In genomic region chr12:113228394-113229028, GRCh38 we compare ENCODE assay signal across 10 cellular contexts. TPM values are rescaled to one million over a fixed set of nuclear protein-coding genes. Genes with fewer than 3 reads are reported as not detected.
DNase-seq lines count a peak whose midpoint lies in the region; ATAC-seq and TF ChIP-seq lines count a peak whose summit lies in the region.
"Had no signal": no experiment of that assay in that cellular context is flagged by ENCODE, and none has a peak within 500 bp of the region (broad histone marks: within the 10 kb centered on the region; RNA-seq: fewer than 3 reads in every experiment).

No MANE protein-coding gene starts in this region.

- ATAC-seq in GM18520 (IDR thresholded peaks at IDR 0.05; ENCODE audit: unreplicated experiment): no peak

- no peak overlapping the region for H3K4me3 Mint-ChIP-seq in T-helper 1 cell treated with Interleukin-12 subunit alpha and Interleukin-12 subunit beta and Interleukin-4 antibody, amounts not matched to agents 30 μg/mL and 1 μg/mL, for 36 hours
- no peak overlapping the region for H3K4me3 Mint-ChIP-seq in activated T-helper 2 cell treated with anti-CD3 and anti-CD28 coated beads, Interferon-gamma antibody, Interleukin-2, Interleukin-4, amounts not matched to agents 10 μg/mL and 5 μg/mL and 100 μg/mL, durations not matched to agents 14 hours and 24 hours and 36 hours (ENCODE audit: low read depth)

- no peak for TF ChIP-seq EP300 in stomach (IDR thresholded peaks at IDR 0.05)

- H3K27me3 ChIP-seq in right atrium auricular region (no peaks in the 10 kb centered on the region), stomach (no peaks in the 10 kb centered on the region)

- H3K4me1 Mint-ChIP-seq in T-helper 1 cell treated with Interleukin-12 subunit alpha and Interleukin-12 subunit beta and Interleukin-4 antibody, amounts not matched to agents 30 μg/mL and 1 μg/mL, for 36 hours (ENCODE audit: low read depth): peaks cover 44% of the 10 kb centered on the region
- peaks cover 39% of the 10 kb centered on the region for H3K4me1 Mint-ChIP-seq in activated T-helper 2 cell treated with anti-CD3 and anti-CD28 coated beads, Interferon-gamma antibody, Interleukin-2, Interleukin-4, amounts not matched to agents 10 μg/mL and 5 μg/mL and 100 μg/mL, durations not matched to agents 14 hours and 24 hours and 36 hours (ENCODE audit: low read depth)

- H3K4me1 ChIP-seq in right atrium auricular region (peaks cover 0 to 86% of the 10 kb centered on the region in 2 donors), stomach (peaks cover 5 to 86% (median 30%) of the 10 kb centered on the region in 4 donors)

- peaks cover 31% of the 10 kb centered on the region for H3K36me3 Mint-ChIP-seq in T-helper 1 cell treated with Interleukin-12 subunit alpha and Interleukin-12 subunit beta and Interleukin-4 antibody, amounts not matched to agents 30 μg/mL and 1 μg/mL, for 36 hours (ENCODE audit: low read depth)
- peaks cover 53% of the 10 kb centered on the region for H3K36me3 Mint-ChIP-seq in activated T-helper 2 cell treated with anti-CD3 and anti-CD28 coated beads, Interferon-gamma antibody, Interleukin-2, Interleukin-4, amounts not matched to agents 10 μg/mL and 5 μg/mL and 100 μg/mL, durations not matched to agents 14 hours and 24 hours and 36 hours (ENCODE audit: low read depth)

- TF ChIP-seq CTCF in right atrium auricular region (IDR thresholded peaks at IDR 0.05) (no peak), stomach (IDR thresholded peaks at IDR 0.05) (no peak)

- intact Hi-C loops in activated T-helper 2 cell treated with anti-CD3 and anti-CD28 coated beads, Interferon-gamma antibody, Interleukin-2, Interleukin-4, amounts not matched to agents 10 μg/mL and 5 μg/mL and 100 μg/mL, durations not matched to agents 14 hours and 24 hours and 36 hours (cut with micrococcal nuclease): no loop called here
- intact Hi-C loops in stomach (cut with DNase I; ENCODE audit: low total_unique reads): no loop called here

- H3K27ac Mint-ChIP-seq in T-helper 1 cell treated with Interleukin-12 subunit alpha and Interleukin-12 subunit beta and Interleukin-4 antibody, amounts not matched to agents 30 μg/mL and 1 μg/mL, for 36 hours: peak overlapping the region; percentile 81
- H3K27ac Mint-ChIP-seq in activated T-helper 2 cell treated with anti-CD3 and anti-CD28 coated beads, Interferon-gamma antibody, Interleukin-2, Interleukin-4, amounts not matched to agents 10 μg/mL and 5 μg/mL and 100 μg/mL, durations not matched to agents 14 hours and 24 hours and 36 hours: peak overlapping the region; percentile 69

- H3K27ac ChIP-seq in right atrium auricular region (peak overlapping the region; percentile 83 to 95), stomach (peak overlapping the region in 4 of 5 donors; percentile 12 to 72 (median 64))

- DNase-seq in T-helper 1 cell (no peak), right atrium auricular region (ENCODE audit: low spot score) (no peak), stomach (no peak), hippocampal formation (lab: John Stamatoyannopoulos, UW) (no peak)
- DNase-seq in activated T-helper 2 cell treated with anti-CD3 and anti-CD28 coated beads, Interferon-gamma antibody, Interleukin-2, Interleukin-4, amounts not matched to agents 10 μg/mL and 5 μg/mL and 100 μg/mL, durations not matched to agents 14 hours and 24 hours and 36 hours (ENCODE audit: low spot score): no peak
- DNase-seq in stimulated activated CD4-positive, alpha-beta T cell treated with anti-CD3 and anti-CD28 coated beads, Interleukin-2, amount 100 ng/mL, for 24 hours: no peak
- DNase-seq: activated CD8-positive, alpha-beta memory T cell treated with anti-CD3 and anti-CD28 coated beads, Interleukin-2, amount 50 U/mL, for 4 hours; occipital lobe had no signal

- no peaks in the 10 kb centered on the region for H3K9me3 ChIP-seq in right atrium auricular region
- no peaks in the 10 kb centered on the region for H3K9me3 ChIP-seq in stomach

- H3K27me3 Mint-ChIP-seq in T-helper 1 cell treated with Interleukin-12 subunit alpha and Interleukin-12 subunit beta and Interleukin-4 antibody, amounts not matched to agents 30 μg/mL and 1 μg/mL, for 36 hours (ENCODE audit: low read depth): no peaks in the 10 kb centered on the region
- no peaks in the 10 kb centered on the region for H3K27me3 Mint-ChIP-seq in activated T-helper 2 cell treated with anti-CD3 and anti-CD28 coated beads, Interferon-gamma antibody, Interleukin-2, Interleukin-4, amounts not matched to agents 10 μg/mL and 5 μg/mL and 100 μg/mL, durations not matched to agents 14 hours and 24 hours and 36 hours (ENCODE audit: low read depth)

- peaks cover 32% of the 10 kb centered on the region for H3K36me3 ChIP-seq in right atrium auricular region
- peaks cover 33 to 70% (median 69%) of the 10 kb centered on the region in 4 donors for H3K36me3 ChIP-seq in stomach

- no peaks in the 10 kb centered on the region for H3K9me3 Mint-ChIP-seq in T-helper 1 cell treated with Interleukin-12 subunit alpha and Interleukin-12 subunit beta and Interleukin-4 antibody, amounts not matched to agents 30 μg/mL and 1 μg/mL, for 36 hours
- H3K9me3 Mint-ChIP-seq in activated T-helper 2 cell treated with anti-CD3 and anti-CD28 coated beads, Interferon-gamma antibody, Interleukin-2, Interleukin-4, amounts not matched to agents 10 μg/mL and 5 μg/mL and 100 μg/mL, durations not matched to agents 14 hours and 24 hours and 36 hours: no peaks in the 10 kb centered on the region

- no peak for TF ChIP-seq POLR2A in stomach (IDR thresholded peaks at IDR 0.05)

- H3K4me3 ChIP-seq in right atrium auricular region (no peak overlapping the region), stomach (no peak overlapping the region)

- 75 to 88% (median 82%) methylated on average over 5 of the region's 5 CpGs for WGBS in stomach, 5 donors

RNA-seq across cellular contexts. Expression of gene TPCN1, which starts 7.2 kb away (rescaled TPM):
- 44.9 and 47.5 TPM in 2 replicates for total RNA-seq in activated T-helper 2 cell treated with anti-CD3 and anti-CD28 coated beads, Interferon-gamma antibody, Interleukin-2, Interleukin-4, amounts not matched to agents 10 μg/mL and 5 μg/mL and 100 μg/mL, durations not matched to agents 14 hours and 24 hours and 36 hours
- 10 to 100 TPM; 57.3 to 58.7 TPM for total RNA-seq in right atrium auricular region
- 10 to 100 TPM; 15.2 to 78.2 (median 48.4) TPM for total RNA-seq in stomach
- polyA plus RNA-seq in stomach: 10 to 100 TPM in 1 of 3 donors, 1 to 10 TPM in 2; 5.8 to 24.2 (median 6.3) TPM

RNA-seq across cellular contexts. Expression of gene RITA1, which starts 43.0 kb away (rescaled TPM):
- total RNA-seq in activated T-helper 2 cell treated with anti-CD3 and anti-CD28 coated beads, Interferon-gamma antibody, Interleukin-2, Interleukin-4, amounts not matched to agents 10 μg/mL and 5 μg/mL and 100 μg/mL, durations not matched to agents 14 hours and 24 hours and 36 hours: 26.8 and 27.2 TPM in 2 replicates
- 10 to 100 TPM; 18.2 to 25.4 TPM for total RNA-seq in right atrium auricular region
- total RNA-seq in stomach: 10 to 100 TPM in 2 of 5 donors, 1 to 10 TPM in 3; 4.1 to 19.2 (median 5.0) TPM
- polyA plus RNA-seq in stomach: 10 to 100 TPM in 2 of 3 donors, 1 to 10 TPM in 1; 8.4 to 14.3 (median 11.5) TPM

RNA-seq across cellular contexts. Expression of gene DDX54, which starts 43.2 kb away (rescaled TPM):
- total RNA-seq in activated T-helper 2 cell treated with anti-CD3 and anti-CD28 coated beads, Interferon-gamma antibody, Interleukin-2, Interleukin-4, amounts not matched to agents 10 μg/mL and 5 μg/mL and 100 μg/mL, durations not matched to agents 14 hours and 24 hours and 36 hours: 115 and 118 TPM in 2 replicates
- total RNA-seq in right atrium auricular region (10 to 100 TPM; 35.1 to 38.0 TPM), stomach (100 to 1,000 TPM in 1 of 5 donors, 10 to 100 TPM in 4; 14.6 to 167 (median 41.7) TPM)
- polyA plus RNA-seq in stomach: 10 to 100 TPM; 28.5 to 64.6 (median 34.1) TPM
